In the genomic region with DNA sequence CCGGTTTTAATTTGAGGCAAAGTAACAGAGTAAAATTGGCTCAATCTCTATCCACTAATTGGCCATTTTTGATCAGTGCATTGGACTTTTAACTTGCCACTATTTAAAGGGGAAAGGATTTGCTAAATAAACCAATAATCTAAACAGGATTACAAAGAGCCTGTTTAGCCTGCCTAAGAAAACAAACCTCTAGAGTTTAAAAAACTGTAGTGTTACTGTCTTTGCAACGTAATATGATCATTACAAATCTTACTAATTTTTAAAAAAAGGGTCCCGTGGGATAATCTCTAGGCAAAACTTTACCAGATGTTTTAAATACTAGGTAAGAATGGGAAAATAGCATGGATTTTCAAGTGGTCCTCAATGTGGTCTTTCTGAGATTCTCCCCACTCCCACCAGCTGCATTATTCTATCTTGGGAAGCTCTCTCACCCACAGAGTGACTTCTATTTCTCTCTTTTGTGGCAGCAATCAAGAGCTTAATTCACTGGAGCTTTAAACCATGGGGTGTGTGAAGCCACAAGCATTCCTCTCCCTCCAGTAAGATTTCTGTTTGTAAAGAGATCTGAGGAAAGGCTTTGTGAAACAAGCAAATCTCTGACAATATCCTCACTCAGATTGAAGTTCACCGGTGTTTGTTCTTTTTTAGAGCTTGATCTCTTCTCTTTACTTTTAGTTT, we compare ENCODE assay signal across 15 cellular contexts.
DNase-seq lines count a peak whose midpoint lies in the region; TF ChIP-seq lines count a peak whose summit lies in the region.
"Had no signal": no experiment of that assay in that cellular context is flagged by ENCODE, and none has a peak within 500 bp of the region (broad histone marks: within the 10 kb centered on the region; RNA-seq: fewer than 3 reads in every experiment).

No MANE protein-coding gene starts in this region.

- H3K18ac ChIP-seq in neuronal stem cell (ENCODE audit: low read length), result no peak overlapping the region

- no CpG with 5 or more reads among the region's 4 CpGs for WGBS in neuronal stem cell (ENCODE audit: extremely low coverage in 2 of 2, insufficient read length in 2 of 2, insufficient replicate concordance in 1 of 2), 2 donors

- no TSS peak for BruUV-seq in Caco-2 (replicated peaks; lab: Mats Ljungman, UMichigan)

- H3K4me3 ChIP-seq in Caco-2 (ENCODE audit: low read depth, low read length) (no peak overlapping the region), fibroblast of the aortic adventitia (ENCODE audit: low read depth, low read length) (no peak overlapping the region), neuronal stem cell (ENCODE audit: low read length in 2 of 2) (peak overlapping the region in 1 of 2 donors; percentile 27)
- H3K4me3 ChIP-seq: lung had no signal

- H3K14ac ChIP-seq in neuronal stem cell (ENCODE audit: low read length), result no peak overlapping the region

- no peak overlapping the region for H3K9ac ChIP-seq in neuronal stem cell (ENCODE audit: low read depth, low read length, poor library complexity)

- CTCF ChIA-PET in Caco-2 (lab: Charles Lee), result no interaction called here

- H3K9me3 ChIP-seq in Caco-2 (no peaks in the 10 kb centered on the region), neuronal stem cell (replicated peaks in 1 of 2; ENCODE audit: control insufficient read depth in 2 of 2, insufficient read depth in 1 of 2, low read depth in 1 of 2, low read length in 2 of 2) (no peaks in the 10 kb centered on the region)

- H3K4ac ChIP-seq in neuronal stem cell (ENCODE audit: low read length), result no peak overlapping the region

- H3K4me2 ChIP-seq in neuronal stem cell (ENCODE audit: insufficient read depth, low read length, poor library complexity, severe bottlenecking), result no peak overlapping the region

- H3K4me1 Mint-ChIP-seq in Caco-2 (ENCODE audit: low read depth, unreplicated experiment), result peaks cover 31% of the 10 kb centered on the region
- H3K4me1 Mint-ChIP-seq: activated CD8-positive, alpha-beta memory T cell treated with anti-CD3 and anti-CD28 coated beads, Interleukin-2, amount 10 ng/mL, durations not matched to agents 7 days and 5 days had no signal

- no peak overlapping the region for H2BK5ac ChIP-seq in neuronal stem cell (ENCODE audit: low read length)

- no peak overlapping the region for H4K91ac ChIP-seq in neuronal stem cell (ENCODE audit: low read depth, low read length, poor library complexity)

- H2AK5ac ChIP-seq in neuronal stem cell (ENCODE audit: low read depth, low read length), result no peak overlapping the region

- intact Hi-C loops in Caco-2 (cut with micrococcal nuclease; ENCODE audit: unreplicated experiment), result no loop called here

- H3K36me3 ChIP-seq in Caco-2 (ENCODE audit: control insufficient read depth, insufficient read depth, low read length) (no peaks in the 10 kb centered on the region), neuronal stem cell (replicated peaks in 1 of 2; ENCODE audit: control insufficient read depth in 2 of 2, insufficient read depth in 2 of 2, low read length in 2 of 2) (peaks cover 0 to 6% of the 10 kb centered on the region in 2 donors)

- no peak overlapping the region for H2BK15ac ChIP-seq in neuronal stem cell (ENCODE audit: low read length)

- H3K4me1 ChIP-seq in Caco-2 (peaks cover 30% of the 10 kb centered on the region), neuronal stem cell (ENCODE audit: control insufficient read depth in 2 of 2, insufficient read depth in 1 of 2, low read depth in 1 of 2, low read length in 2 of 2) (peaks cover 8 to 17% of the 10 kb centered on the region in 2 donors)

- H3K27ac ChIP-seq in neuronal stem cell (replicated peaks; ENCODE audit: low read length), result peak overlapping the region; percentile 86

- no peak for DNase-seq in Caco-2
- DNase-seq in RPMI7951 (ENCODE audit: low read depth), result peak; percentile 45
- DNase-seq in fibroblast of the aortic adventitia (ENCODE audit: low read depth), result peak; percentile 43
- DNase-seq in neuronal stem cell (ENCODE audit: low spot score), result peak; percentile 57
- DNase-seq in HCEC 1CT, result no peak
- no peak for DNase-seq in COLO668 (lab: John Stamatoyannopoulos, UW; ENCODE audit: unreplicated experiment)
- no peak for DNase-seq in HT-29 (ENCODE audit: low spot score)
- no peak for DNase-seq in NCI-H69 (lab: John Stamatoyannopoulos, UW)
- DNase-seq: activated CD8-positive, alpha-beta memory T cell treated with anti-CD3 and anti-CD28 coated beads, Interleukin-2, amount 10 ng/mL, durations not matched to agents 7 days and 5 days; activated naive CD4-positive, alpha-beta T cell treated with anti-CD3 and anti-CD28 coated beads, Interleukin-2, amount 50 U/mL, for 16 hours; CD4-positive, alpha-beta T cell; dermis blood vessel endothelial cell; NCI-H345 had no signal

- H4K8ac ChIP-seq in neuronal stem cell (ENCODE audit: low read depth, low read length), result no peak overlapping the region

- peak overlapping the region; percentile 35 for H3K4me3 Mint-ChIP-seq in Caco-2 (ENCODE audit: unreplicated experiment)
- H3K4me3 Mint-ChIP-seq: activated CD8-positive, alpha-beta memory T cell treated with anti-CD3 and anti-CD28 coated beads, Interleukin-2, amount 10 ng/mL, durations not matched to agents 7 days and 5 days; CD4-positive, alpha-beta T cell; stimulated activated naive CD8-positive, alpha-beta T cell treated with anti-CD3 and anti-CD28 coated beads, Interleukin-15, Interleukin-2, amounts not matched to agents 100 ng/mL and 50 ng/mL, for 24 hours had no signal

- H3K79me1 ChIP-seq in neuronal stem cell (ENCODE audit: low read depth, low read length), result no peaks in the 10 kb centered on the region

- H3K9me3 Mint-ChIP-seq in Caco-2 (ENCODE audit: unreplicated experiment), result no peaks in the 10 kb centered on the region
- H3K9me3 Mint-ChIP-seq: CD4-positive, alpha-beta T cell; stimulated activated naive CD8-positive, alpha-beta T cell treated with anti-CD3 and anti-CD28 coated beads, Interleukin-15, Interleukin-2, amounts not matched to agents 100 ng/mL and 50 ng/mL, for 24 hours had no signal

- no peaks in the 10 kb centered on the region for H3K27me3 ChIP-seq in Caco-2 (replicated peaks; ENCODE audit: control insufficient read depth, insufficient read depth, low read length)
- no peaks in the 10 kb centered on the region for H3K27me3 ChIP-seq in neuronal stem cell (ENCODE audit: control insufficient read depth in 3 of 3, insufficient read depth in 3 of 3, low read depth in 1 of 3, low read length in 3 of 3)

- POLR2A ChIA-PET in Caco-2 (lab: Charles Lee), result no interaction called here

- H3K23ac ChIP-seq in neuronal stem cell (ENCODE audit: low read depth, low read length, poor library complexity), result no peak overlapping the region

- peak overlapping the region; percentile 79 for H2AFZ ChIP-seq in neuronal stem cell (ENCODE audit: low read length)

- no peak overlapping the region for H2BK12ac ChIP-seq in neuronal stem cell (ENCODE audit: low read length)

- H3K36me3 Mint-ChIP-seq in Caco-2 (ENCODE audit: insufficient read depth, unreplicated experiment), result no peaks in the 10 kb centered on the region
- H3K36me3 Mint-ChIP-seq: activated CD8-positive, alpha-beta memory T cell treated with anti-CD3 and anti-CD28 coated beads, Interleukin-2, amount 10 ng/mL, durations not matched to agents 7 days and 5 days had no signal

- no peaks in the 10 kb centered on the region for H3K27me3 Mint-ChIP-seq in Caco-2 (ENCODE audit: insufficient read depth, unreplicated experiment)
- H3K27me3 Mint-ChIP-seq: CD4-positive, alpha-beta T cell had no signal

- no peak for TF ChIP-seq CTCF in Caco-2 (IDR thresholded peaks at IDR 0.05; ENCODE audit: insufficient read depth in 1 of 2, low read depth in 1 of 2, low read length in 1 of 2, severe bottlenecking in 1 of 2, unreplicated experiment in 1 of 2)
- no peak for TF ChIP-seq CTCF in fibroblast of the aortic adventitia (IDR thresholded peaks at IDR 0.05; ENCODE audit: insufficient read depth, low read length)

- peak overlapping the region; percentile 84 for H3K27ac Mint-ChIP-seq in Caco-2 (ENCODE audit: unreplicated experiment)
- H3K27ac Mint-ChIP-seq: activated CD8-positive, alpha-beta memory T cell treated with anti-CD3 and anti-CD28 coated beads, Interleukin-2, amount 10 ng/mL, durations not matched to agents 7 days and 5 days; CD4-positive, alpha-beta T cell; stimulated activated naive CD8-positive, alpha-beta T cell treated with anti-CD3 and anti-CD28 coated beads, Interleukin-15, Interleukin-2, amounts not matched to agents 100 ng/mL and 50 ng/mL, for 24 hours had no signal

- no peak overlapping the region for H2BK120ac ChIP-seq in neuronal stem cell (ENCODE audit: low read depth, low read length)

Comparison
In these comparisons a context has a peak if more than half of its experiments do, and no peak if none do; other contexts are left out.
1. DNase-seq: peak in RPMI7951 (single experiment), fibroblast of the aortic adventitia (single experiment) and neuronal stem cell (single experiment); none in Caco-2 (0 of 2), HCEC 1CT (single experiment), COLO668 (single experiment), HT-29 (single experiment) and NCI-H69 (single experiment).